In genomic region chr11:92413757-92414513, GRCh38 we compare ENCODE assay signal across 1 cellular context.
TF ChIP-seq lines count a peak whose summit lies in the region.

No MANE protein-coding gene starts in this region.

TF ChIP-seq in GM23338, 12 proteins besides CTCF, POLR2A, EP300 and RAD21 (continued from another document):
- TF ChIP-seq ZNF462 (CRISPR knock-in tag; IDR thresholded peaks at IDR 0.05) (no peak), STAT1 (IDR thresholded peaks at IDR 0.05; ENCODE audit: unreplicated experiment) (no peak)
